1 cellular context compared by ENCODE assay signal in genomic region chr6:27862396-27863061, GRCh38.
A peak's percentile ranks its signal among the peaks of the same experiment; 100 is the strongest.
TF ChIP-seq lines count a peak whose summit lies in the region.

No MANE protein-coding gene starts in this region.

TF ChIP-seq in HepG2, 621 proteins besides CTCF, POLR2A, EP300 and RAD21 (continued from another document):
- no peak for TF ChIP-seq THAP7 (CRISPR knock-in tag; IDR thresholded peaks at IDR 0.05)
- peak; percentile 45; the same call in 1 of the 2 replicates for TF ChIP-seq GATAD2A (CRISPR knock-in tag; IDR thresholded peaks at IDR 0.05)
- no peak for TF ChIP-seq PITX1 (CRISPR knock-in tag; IDR thresholded peaks at IDR 0.05)
- peak; percentile 94; the same call in 1 of the 2 replicates for TF ChIP-seq SIX1 (CRISPR knock-in tag; IDR thresholded peaks at IDR 0.05; ENCODE audit: borderline replicate concordance)
- TF ChIP-seq TFDP2 (CRISPR knock-in tag; IDR thresholded peaks at IDR 0.05) = no peak
- 0 out of 2 replicates have a peak, but pooled peaks have one; percentile 5 for TF ChIP-seq FOXA3 (CRISPR knock-in tag; IDR thresholded peaks at IDR 0.05)
- TF ChIP-seq RXRA (CRISPR knock-in tag; IDR thresholded peaks at IDR 0.05) = peak; percentile 20; the same call in 1 of the 2 replicates
- peak; percentile 95; the same call in 1 of the 2 replicates for TF ChIP-seq SOX5 (CRISPR knock-in tag; IDR thresholded peaks at IDR 0.05; ENCODE audit: borderline replicate concordance)
- no peak for TF ChIP-seq ZNF256 (CRISPR knock-in tag; conservative IDR thresholded peaks at IDR 0.05)
- TF ChIP-seq RXRB (CRISPR knock-in tag; IDR thresholded peaks at IDR 0.05; ENCODE audit: borderline replicate concordance) = 0 out of 2 replicates have a peak, but pooled peaks have one; percentile 13
- 0 out of 2 replicates have a peak, but pooled peaks have one; percentile 34 for TF ChIP-seq NCOA2 (CRISPR knock-in tag; IDR thresholded peaks at IDR 0.05)
- peak; percentile 46; the same call in 1 of the 2 replicates for TF ChIP-seq SAP130 (CRISPR knock-in tag; IDR thresholded peaks at IDR 0.05; ENCODE audit: low read depth)
- TF ChIP-seq CENPX (CRISPR knock-in tag; IDR thresholded peaks at IDR 0.05) = no peak
- peak; percentile 90 for TF ChIP-seq ZNF205 (CRISPR knock-in tag; IDR thresholded peaks at IDR 0.05)
- TF ChIP-seq SOX13 (IDR thresholded peaks at IDR 0.05) = 0 out of 2 replicates have a peak, but pooled peaks have one; percentile 22
- peak in 1 of 2 experiments; percentile 95; a peak in 2 of 4 replicates for TF ChIP-seq SOX13 (CRISPR knock-in tag; conservative IDR thresholded peaks at IDR 0.05 in 1 of 2, IDR thresholded peaks at IDR 0.05 in 1 of 2)
- peak; percentile 91 for TF ChIP-seq BCL6 (CRISPR knock-in tag; IDR thresholded peaks at IDR 0.05)
- 0 out of 2 replicates have a peak, but pooled peaks have one; percentile 7 for TF ChIP-seq KDM1A (CRISPR knock-in tag; IDR thresholded peaks at IDR 0.05)
- no peak for TF ChIP-seq SIN3A (IDR thresholded peaks at IDR 0.05; ENCODE audit: borderline replicate concordance, low read depth, low read length)
- TF ChIP-seq ZNF644 (CRISPR knock-in tag; IDR thresholded peaks at IDR 0.05; ENCODE audit: low read depth) = peak; percentile 60
- TF ChIP-seq CEBPG (CRISPR knock-in tag; IDR thresholded peaks at IDR 0.05) = peak; percentile 42; the same call in 1 of the 2 replicates
- TF ChIP-seq ARID5B (CRISPR knock-in tag; IDR thresholded peaks at IDR 0.05) = peak; percentile 38; the same call in 1 of the 2 replicates
- TF ChIP-seq ZNF362 (CRISPR knock-in tag; IDR thresholded peaks at IDR 0.05; ENCODE audit: borderline replicate concordance) = 0 out of 2 replicates have a peak, but pooled peaks have one; percentile 22
- TF ChIP-seq RCOR2 (CRISPR knock-in tag; IDR thresholded peaks at IDR 0.05) = 0 out of 2 replicates have a peak, but pooled peaks have one; percentile 37
- peak; percentile 38; the same call in 1 of the 2 replicates for TF ChIP-seq ZBTB33 (CRISPR knock-in tag; IDR thresholded peaks at IDR 0.05)
- TF ChIP-seq SOX6 (IDR thresholded peaks at IDR 0.05) = no peak
- peak; percentile 72 for TF ChIP-seq SOX6 (CRISPR knock-in tag; IDR thresholded peaks at IDR 0.05)
- no peak for TF ChIP-seq PHF21A (CRISPR knock-in tag; IDR thresholded peaks at IDR 0.05)
- TF ChIP-seq TOPORS (CRISPR knock-in tag; IDR thresholded peaks at IDR 0.05) = no peak
TF ChIP-seq in HepG2: peak in this region for 21.
